Comparison of ENCODE assay signal across 20 cellular contexts in the genomic region with DNA sequence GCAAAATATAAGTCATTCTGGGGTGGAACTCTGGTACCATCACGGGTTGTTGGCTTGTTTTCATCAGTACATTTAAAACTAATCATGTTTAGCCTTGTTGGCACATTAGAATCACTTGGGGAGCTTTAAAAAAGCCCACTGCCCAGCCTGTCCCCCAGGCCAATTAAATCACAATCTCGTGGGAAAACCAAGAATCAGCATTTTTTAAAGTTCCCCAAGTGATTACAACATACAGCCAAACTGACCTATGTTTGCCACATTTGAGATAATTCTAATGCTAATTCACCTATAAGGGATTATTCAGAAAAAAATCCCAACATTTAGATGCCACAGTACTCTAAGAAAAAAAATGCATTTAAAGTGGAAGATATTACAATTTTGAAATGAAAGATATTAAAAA. TPM values are rescaled to one million over a fixed set of nuclear protein-coding genes. Genes with fewer than 3 reads are reported as not detected.
DNase-seq lines count a peak whose midpoint lies in the region; ATAC-seq, FAIRE-seq and TF ChIP-seq lines count a peak whose summit lies in the region.
"Had no signal": no experiment of that assay in that cellular context is flagged by ENCODE, and none has a peak within 500 bp of the region (broad histone marks: within the 10 kb centered on the region; RNA-seq: fewer than 3 reads in every experiment).

No MANE protein-coding gene starts in this region.

- TF ChIP-seq EP300 in HepG2 (IDR thresholded peaks at IDR 0.05; ENCODE audit: low read depth in 2 of 2, low read length in 2 of 2) (no peak), HepG2 (CRISPR knock-in tag; IDR thresholded peaks at IDR 0.05; ENCODE audit: borderline replicate concordance) (no peak)

- DNase-seq in HepG2 (ENCODE audit: low spot score), result no peak
- DNase-seq in right lobe of liver, result no peak
- DNase-seq in IMR-90, result no peak
- DNase-seq in stimulated activated naive CD4-positive, alpha-beta T cell (lab: John Stamatoyannopoulos, UW), result no peak
- no peak for DNase-seq in H4 (ENCODE audit: low spot score)
- DNase-seq: 8988T; AML-193; Caco-2; Calu3; CD4-positive, alpha-beta T cell; CD8-positive, alpha-beta T cell; DMS79 treated with DMSO at 0.1 percent for 48 hours; GF-D8 had no signal

- POLR2A ChIA-PET in HepG2 (lab: Yijun Ruan, JAX) (no interaction called here), IMR-90 (lab: Charles Lee; ENCODE audit: unreplicated experiment) (no interaction called here)

- no peak overlapping the region for H2AK9ac ChIP-seq in IMR-90 (replicated peaks; ENCODE audit: low read depth, low read length, poor library complexity)

- H2AK5ac ChIP-seq in IMR-90 (ENCODE audit: low read depth, low read length), result no peak overlapping the region

- no peak overlapping the region for H3K14ac ChIP-seq in IMR-90 (replicated peaks; ENCODE audit: low read depth, low read length)

- TF ChIP-seq RAD21 in HepG2 (CRISPR knock-in tag; IDR thresholded peaks at IDR 0.05) (no peak), IMR-90 (IDR thresholded peaks at IDR 0.05; ENCODE audit: low read length) (no peak)

- no peak overlapping the region for H3K23ac ChIP-seq in IMR-90 (ENCODE audit: low read depth, low read length)

- H2BK5ac ChIP-seq in IMR-90 (ENCODE audit: low read depth, low read length, poor library complexity, severe bottlenecking), result no peak overlapping the region

- H2AFZ ChIP-seq in HepG2 (ENCODE audit: low read length) (no peak overlapping the region), IMR-90 (replicated peaks; ENCODE audit: low read length, poor library complexity) (no peak overlapping the region)

- no peak overlapping the region for H2BK120ac ChIP-seq in IMR-90 (ENCODE audit: low read depth, low read length)

- H4K20me1 ChIP-seq in HepG2 (ENCODE audit: insufficient read depth, low read length) (no peaks in the 10 kb centered on the region), IMR-90 (ENCODE audit: insufficient read depth, low read length) (no peaks in the 10 kb centered on the region)
- H4K20me1 ChIP-seq: BLaER1 treated with 17β-estradiol and CSF1 and Interleukin-3, amounts not matched to agents 10 nM and 100 nM had no signal

- 37% methylated on average over 2 of the region's 2 CpGs for WGBS in HepG2 (ENCODE audit: low lambda C conversion rate)
- 46% methylated on average over 2 of the region's 2 CpGs for WGBS in right lobe of liver (ENCODE audit: insufficient coverage, low coverage, low lambda C conversion rate, missing lambda C conversion rate)
- WGBS in IMR-90 (ENCODE audit: extremely low coverage in 2 of 2, insufficient read length in 1 of 2), 2 experiments, result no CpG with 5 or more reads among the region's 2 CpGs

- H4K5ac ChIP-seq in IMR-90 (ENCODE audit: low read depth, low read length), result no peak overlapping the region

- H3K27me3 ChIP-seq in HepG2 (ENCODE audit: control insufficient read depth in 1 of 2, insufficient read depth in 2 of 2, low read length in 2 of 2), result no peaks in the 10 kb centered on the region
- no peaks in the 10 kb centered on the region for H3K27me3 ChIP-seq in right lobe of liver
- peaks cover 4% of the 10 kb centered on the region; the same call in 1 of the 2 replicates for H3K27me3 ChIP-seq in IMR-90 (ENCODE audit: control insufficient read depth, insufficient read depth, low read length)
- H3K27me3 ChIP-seq: BLaER1 treated with 17β-estradiol and CSF1 and Interleukin-3, amounts not matched to agents 10 nM and 100 nM had no signal

- in situ Hi-C loops in HepG2 (cut with HindIII; ENCODE audit: extremely low pct_ligation_motif_present, low pct_unique_long_range_greater_than_20kb) (loop anchor here (10.0 kb wide), 1 partner anchor 497 kb away; a partner anchor contains a TSS), IMR-90 (cut with MboI; ENCODE audit: low sequenced_read_pairs) (loop anchor here (10.0 to 25.0 kb wide), 2 partner anchors 337 to 864 kb away; no protein-coding TSS in a partner anchor)

- no TSS peak for BruUV-seq in HepG2 (replicated peaks; lab: Mats Ljungman, UMichigan)
- BruUV-seq in IMR-90 (replicated peaks; lab: Mats Ljungman, UMichigan), result no TSS peak

- TF ChIP-seq POLR2A in HepG2 (IDR thresholded peaks at IDR 0.05; ENCODE audit: insufficient read depth in 1 of 2, low read depth in 2 of 2, low read length in 2 of 2), result no peak
- TF ChIP-seq POLR2A in right lobe of liver (IDR thresholded peaks at IDR 0.05), result no peak
- TF ChIP-seq POLR2A in IMR-90 (IDR thresholded peaks at IDR 0.05; ENCODE audit: low read depth, low read length), result no peak

- H3K9me3 ChIP-seq in HepG2 (ENCODE audit: low read length) (no peaks in the 10 kb centered on the region), right lobe of liver (no peaks in the 10 kb centered on the region), IMR-90 (ENCODE audit: control insufficient read depth, insufficient read depth, low read length) (no peaks in the 10 kb centered on the region; the same call in none of the 2 replicates)

- no peak overlapping the region for H3K27ac ChIP-seq in HepG2 (ENCODE audit: extremely low read length, insufficient read depth, low read length)
- H3K27ac ChIP-seq in right lobe of liver, result no peak overlapping the region
- H3K27ac ChIP-seq in IMR-90 (ENCODE audit: insufficient read depth, low read length), result no peak overlapping the region
- H3K27ac ChIP-seq: BLaER1 treated with 17β-estradiol and CSF1 and Interleukin-3, amounts not matched to agents 10 nM and 100 nM; C4-2B had no signal

- H3K9me1 ChIP-seq in IMR-90 (ENCODE audit: insufficient read depth, low read length), result peaks cover 4% of the 10 kb centered on the region; the same call in 1 of the 2 replicates

- H3K4me3 ChIP-seq in HepG2 (replicated peaks in 1 of 3; ENCODE audit: insufficient read depth in 1 of 3, low read depth in 2 of 3, low read length in 3 of 3) (no peak overlapping the region), right lobe of liver (no peak overlapping the region), IMR-90 (ENCODE audit: insufficient read depth, low read depth, low read length) (no peak overlapping the region)
- H3K4me3 ChIP-seq: BLaER1 treated with 17β-estradiol and CSF1 and Interleukin-3, amounts not matched to agents 10 nM and 100 nM had no signal

- intact Hi-C loops in HepG2 (cut with micrococcal nuclease; ENCODE audit: unreplicated experiment), result loop anchor here (10.0 kb wide), 1 partner anchor 357 kb away; no protein-coding TSS in a partner anchor
- intact Hi-C loops in right lobe of liver (cut with DNase I), result loop anchor here in 1 of 2 donors (10.0 kb wide), 1 partner anchor 497 kb away; a partner anchor contains a TSS
- intact Hi-C loops in IMR-90 (cut with micrococcal nuclease), result no loop called here

- no peak overlapping the region for H4K8ac ChIP-seq in IMR-90 (ENCODE audit: low read depth in 2 of 2, low read length in 2 of 2)

- no peak for TF ChIP-seq CTCF in HepG2 (CRISPR knock-in tag; IDR thresholded peaks at IDR 0.05)
- TF ChIP-seq CTCF in right lobe of liver (IDR thresholded peaks at IDR 0.05), result no peak
- no peak for TF ChIP-seq CTCF in IMR-90 (conservative IDR thresholded peaks at IDR 0.05; ENCODE audit: low read depth, low read length)

- no peak overlapping the region for H2BK20ac ChIP-seq in IMR-90 (ENCODE audit: low read depth, low read length)

- peaks cover 12% of the 10 kb centered on the region for H3K4me1 ChIP-seq in HepG2 (ENCODE audit: insufficient read depth, low read length)
- H3K4me1 ChIP-seq in right lobe of liver, result no peaks in the 10 kb centered on the region
- no peaks in the 10 kb centered on the region for H3K4me1 ChIP-seq in IMR-90 (ENCODE audit: control insufficient read depth, insufficient read depth, low read length)
- H3K4me1 ChIP-seq: Caco-2 had no signal

- no peak overlapping the region for H3K4ac ChIP-seq in IMR-90 (ENCODE audit: low read depth, low read length)

- H2BK15ac ChIP-seq in IMR-90 (ENCODE audit: low read depth, low read length), result no peak overlapping the region

- H3K9ac ChIP-seq in HepG2 (ENCODE audit: insufficient read depth, low read depth, low read length) (no peak overlapping the region), IMR-90 (ENCODE audit: low read depth, low read length) (no peak overlapping the region)
- H3K9ac ChIP-seq: BLaER1 treated with 17β-estradiol and CSF1 and Interleukin-3, amounts not matched to agents 10 nM and 100 nM had no signal

- no peak overlapping the region for H4K91ac ChIP-seq in IMR-90 (ENCODE audit: insufficient read depth, low read depth, low read length)

- H3K4me2 ChIP-seq in HepG2 (ENCODE audit: low read depth, low read length), result no peak overlapping the region
- no peak overlapping the region for H3K4me2 ChIP-seq in IMR-90 (ENCODE audit: low read depth, low read length)
- H3K4me2 ChIP-seq: BLaER1 treated with 17β-estradiol and CSF1 and Interleukin-3, amounts not matched to agents 10 nM and 100 nM had no signal

- H3K79me2 ChIP-seq in HepG2 (ENCODE audit: insufficient read depth, low read length), result no peaks in the 10 kb centered on the region

- no peak overlapping the region for H3K56ac ChIP-seq in IMR-90 (ENCODE audit: extremely low read depth, insufficient read depth, low read length)

- CTCF ChIA-PET in HepG2 (lab: Yijun Ruan, JAX; ENCODE audit: low intra/inter-chr PET ratio, low total read pairs), result no interaction called here
- CTCF ChIA-PET in IMR-90 (lab: Yijun Ruan, JAX), result no interaction called here

- ATAC-seq in HepG2, result no peak
- ATAC-seq in right lobe of liver, result no peak
- ATAC-seq in IMR-90 (ENCODE audit: low read depth), result no peak
- ATAC-seq: CD8-positive, alpha-beta T cell had no signal

- H3K18ac ChIP-seq in IMR-90 (ENCODE audit: low read depth, low read length), result no peak overlapping the region

- no peaks in the 10 kb centered on the region for H3K36me3 ChIP-seq in HepG2 (replicated peaks in 1 of 2; ENCODE audit: control insufficient read depth in 1 of 2, insufficient read depth in 2 of 2, low read length in 2 of 2)
- no peaks in the 10 kb centered on the region for H3K36me3 ChIP-seq in right lobe of liver
- no peaks in the 10 kb centered on the region for H3K36me3 ChIP-seq in IMR-90 (ENCODE audit: control insufficient read depth, insufficient read depth, low read length)
- H3K36me3 ChIP-seq: BLaER1 treated with 17β-estradiol and CSF1 and Interleukin-3, amounts not matched to agents 10 nM and 100 nM had no signal

- no peaks in the 10 kb centered on the region for H3K79me1 ChIP-seq in IMR-90 (ENCODE audit: low read depth in 1 of 2, low read length in 2 of 2)

- dilution Hi-C loops in IMR-90 (cut with HindIII; ENCODE audit: low sequenced_read_pairs, unreplicated experiment), result no loop called here

- FAIRE-seq in HepG2 (lab: Jason Lieb, UNC), result no peak
- FAIRE-seq: A204.1, D721Med, G401.6, GM12891, GM19239 had no signal

RNA-seq across cellular contexts. Expression of a gene that starts 8.4 kb away (rescaled TPM):
- total RNA-seq in HepG2 (2016; rRNA removed; fragmentation: Illumina TruSeq; extraction: Trizol), result 68.1 and 78.4 TPM in 2 replicates
- 20.7 and 27.5 TPM in 2 replicates for total RNA-seq in HepG2 (2016; cell fraction: cytosol; rRNA removed; fragmentation: Illumina TruSeq; extraction: Trizol; ENCODE audit: low read depth)
- total RNA-seq in HepG2 (2016; cell fraction: insoluble cytoplasmic fraction; rRNA removed; fragmentation: Illumina TruSeq; extraction: Trizol), result 63.6 and 75.1 TPM in 2 replicates
- 46.0 and 48.0 TPM in 2 replicates for total RNA-seq in HepG2 (2016; cell fraction: membrane; rRNA removed; fragmentation: Illumina TruSeq; extraction: Trizol)
- 99.8 and 106 TPM in 2 replicates for total RNA-seq in HepG2 (2016; cell fraction: nucleus; rRNA removed; fragmentation: Illumina TruSeq; extraction: Trizol)
- 71.5 and 77.5 TPM in 2 replicates for polyA plus RNA-seq in HepG2 (2011; rRNA removed)
- 46.4 and 63.8 TPM in 2 replicates for polyA plus RNA-seq in HepG2 (2011; cell fraction: cytosol; rRNA removed)
- 160 and 214 TPM in 2 replicates for polyA plus RNA-seq in HepG2 (2011; cell fraction: nucleus; rRNA removed)
- polyA plus RNA-seq in HepG2 (2012), result 58.9 and 61.5 TPM in 2 replicates
- 44.4 and 51.3 TPM in 2 replicates for polyA plus RNA-seq in HepG2 (2016; cell fraction: cytosol; fragmentation: Illumina TruSeq; extraction: Trizol; ENCODE audit: low read depth)
- 65.9 and 71.3 TPM in 2 replicates for polyA plus RNA-seq in HepG2 (2016; cell fraction: insoluble cytoplasmic fraction; fragmentation: Illumina TruSeq; extraction: Trizol; ENCODE audit: low read depth)
- polyA plus RNA-seq in HepG2 (2016; cell fraction: membrane; fragmentation: Illumina TruSeq; extraction: Trizol; ENCODE audit: low read depth), result 51.0 and 55.4 TPM in 2 replicates
- 80.0 and 84.1 TPM in 2 replicates for polyA plus RNA-seq in HepG2 (2016; cell fraction: nucleus; fragmentation: Illumina TruSeq; extraction: Trizol; ENCODE audit: insufficient read depth, low read depth)
- 123 and 154 TPM in 2 replicates for polyA minus RNA-seq in HepG2 (2011; rRNA and poly(A)+ RNA removed; ENCODE audit: low replicate concordance)
- polyA minus RNA-seq in HepG2 (2011; cell fraction: cytosol; rRNA and poly(A)+ RNA removed), result 38.9 and 41.5 TPM in 2 replicates
- 157 and 171 TPM in 2 replicates for polyA minus RNA-seq in HepG2 (2011; cell fraction: nucleus; rRNA and poly(A)+ RNA removed)
- 10 to 100 TPM; 12.0 to 22.6 (median 19.4) TPM for total RNA-seq in right lobe of liver
- total RNA-seq in IMR-90 (2012; rRNA removed), result 16.0 and 18.1 TPM in 2 replicates
- polyA plus RNA-seq in IMR-90 (2012; rRNA removed), result 13.0 and 14.0 TPM in 2 replicates
- polyA plus RNA-seq in IMR-90 (2012; cell fraction: cytosol; rRNA removed), result 7.4 and 9.4 TPM in 2 replicates
- 10.2 and 22.1 TPM in 2 replicates for polyA plus RNA-seq in IMR-90 (2012; cell fraction: nucleus; rRNA removed; ENCODE audit: low replicate concordance)
- 23.6 and 27.7 TPM in 2 replicates for total RNA-seq in H4 (2014; rRNA removed; shearing (Covaris generic))
